ENCODE assay signal across 3 cellular contexts in genomic region chr9:10238087-10238486, GRCh38.
TF ChIP-seq lines count a peak whose summit lies in the region.

No MANE protein-coding gene starts in this region.

TF ChIP-seq in GM23338, 12 proteins besides CTCF, POLR2A, EP300 and RAD21 (continued from another document and continues in another):
- TF ChIP-seq REST (IDR thresholded peaks at IDR 0.05; ENCODE audit: unreplicated experiment) (no peak), NANOG (IDR thresholded peaks at IDR 0.05; ENCODE audit: borderline replicate concordance) (no peak), POLR2AphosphoS5 (IDR thresholded peaks at IDR 0.05; ENCODE audit: low read depth) (no peak)

TF ChIP-seq in HEK293, 187 proteins besides CTCF, POLR2A, EP300 and RAD21 (continued from another document):
- TF ChIP-seq PRDM10 (tag by site-specific recombination; IDR thresholded peaks at IDR 0.05): no peak
- no peak for TF ChIP-seq ZNF449 (tag by site-specific recombination; IDR thresholded peaks at IDR 0.05)
- TF ChIP-seq ZNF341 (tag by site-specific recombination; IDR thresholded peaks at IDR 0.05; ENCODE audit: low read depth): no peak

TF ChIP-seq in WTC11, 78 proteins besides CTCF, POLR2A, EP300 and RAD21 (continued from another document):
- TF ChIP-seq USF1 (CRISPR knock-in tag; IDR thresholded peaks at IDR 0.05) (no peak), ZNF281 (CRISPR knock-in tag; IDR thresholded peaks at IDR 0.05) (no peak), HMGA2 (CRISPR knock-in tag; IDR thresholded peaks at IDR 0.05) (no peak), ZBTB21 (CRISPR knock-in tag; IDR thresholded peaks at IDR 0.05; ENCODE audit: borderline replicate concordance) (no peak), GTF2I (CRISPR knock-in tag; conservative IDR thresholded peaks at IDR 0.05) (no peak), SP1 (CRISPR knock-in tag; conservative IDR thresholded peaks at IDR 0.05) (no peak), MLX (CRISPR knock-in tag; IDR thresholded peaks at IDR 0.05) (no peak), ZNF396 (CRISPR knock-in tag; IDR thresholded peaks at IDR 0.05; ENCODE audit: borderline replicate concordance) (no peak), ZNF263 (CRISPR knock-in tag; IDR thresholded peaks at IDR 0.05; ENCODE audit: low read depth) (no peak), CREM (CRISPR knock-in tag; IDR thresholded peaks at IDR 0.05) (no peak), NR2C2 (CRISPR knock-in tag; IDR thresholded peaks at IDR 0.05) (no peak), NR3C1 (CRISPR knock-in tag; conservative IDR thresholded peaks at IDR 0.05; ENCODE audit: low read depth) (no peak), RELA (CRISPR knock-in tag; IDR thresholded peaks at IDR 0.05; ENCODE audit: borderline replicate concordance) (no peak), TP53 (CRISPR knock-in tag; IDR thresholded peaks at IDR 0.05) (no peak), HMGXB4 (CRISPR knock-in tag; IDR thresholded peaks at IDR 0.05) (no peak)
